Comparison of ENCODE assay signal across 28 cellular contexts in the genomic region with DNA sequence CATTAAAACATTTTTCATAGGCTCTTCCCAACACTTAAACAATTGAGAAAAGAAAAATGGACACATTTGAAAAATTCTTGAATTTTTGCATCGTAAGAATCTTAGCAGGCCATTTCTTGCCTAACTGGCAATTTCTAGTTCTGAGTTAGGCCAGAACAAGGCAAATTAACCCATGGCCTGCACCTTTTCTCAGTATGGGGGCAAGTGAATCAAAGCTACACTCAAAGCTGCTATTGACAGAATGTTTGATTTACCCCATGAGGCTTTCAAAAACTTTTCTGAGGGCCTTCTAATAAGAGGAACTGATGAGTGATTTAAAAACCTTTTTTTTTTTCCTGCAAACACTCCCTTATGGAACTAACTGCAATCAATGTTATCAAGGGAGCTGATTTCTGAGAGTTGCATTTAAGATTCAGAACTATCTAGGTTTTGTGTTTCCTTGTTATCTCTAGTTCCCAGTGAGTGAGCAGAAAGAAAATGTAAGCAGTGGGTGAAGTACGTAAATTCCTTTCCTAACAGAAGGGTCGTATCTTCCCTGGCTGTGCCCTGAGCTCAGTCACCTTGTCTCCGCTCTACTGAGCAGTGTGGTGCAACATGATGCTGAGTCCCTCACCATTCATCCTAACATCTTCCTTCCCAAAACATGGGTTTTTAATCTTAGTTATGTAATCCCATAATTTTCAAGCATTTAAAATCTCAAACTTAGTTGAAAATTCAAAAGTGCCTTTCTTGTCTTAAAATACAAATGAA.
"Had no signal": no experiment of that assay in that cellular context is flagged by ENCODE, and none has a peak within 500 bp of the region (broad histone marks: within the 10 kb centered on the region; RNA-seq: fewer than 3 reads in every experiment).

No MANE protein-coding gene starts in this region.

- FAIRE-seq: colon, keratinocyte had no signal

- ATAC-seq: activated CD8-positive, alpha-beta T cell treated with anti-CD3 and anti-CD28 coated beads, Interleukin-2, amount 10 ng/mL, durations not matched to agents 7 days and 5 days; activated naive CD8-positive, alpha-beta T cell treated with anti-CD3 and anti-CD28 coated beads, Interleukin-2, amount 50 U/mL, for 24 hours; effector memory CD8-positive, alpha-beta T cell; gastroesophageal sphincter; left lung; natural killer cell treated with Interleukin-12 subunit alpha and Interleukin-12 subunit beta and Interleukin-15 and Interleukin-18, amount 100 ng/mL, for 72 hours; right lobe of liver; stimulated activated effector memory CD8-positive, alpha-beta T cell treated with anti-CD3 and anti-CD28 coated beads, Interleukin-12 subunit alpha, Interleukin-12 subunit beta, amount 100 ng/mL, for 72 hours; T-cell had no signal

- H3K27me3 ChIP-seq: esophagus muscularis mucosa, gastroesophageal sphincter, left lung, right lobe of liver, stomach, suprapubic skin, tibial nerve had no signal

- H3K4me3 ChIP-seq: esophagus muscularis mucosa, gastroesophageal sphincter, left lung, right lobe of liver, skin epidermis, stomach, suprapubic skin, tibial nerve had no signal

- H3K9ac ChIP-seq: parathyroid adenoma had no signal

- H3K9me3 ChIP-seq: esophagus muscularis mucosa, gastroesophageal sphincter, left lung, right lobe of liver, stomach, suprapubic skin, tibial nerve had no signal

- DNase-seq: activated CD4-positive, alpha-beta T cell treated with anti-CD3 and anti-CD28 coated beads for 1 hour; activated CD4-positive, alpha-beta T cell treated with anti-CD3 and anti-CD28 coated beads, Interleukin-2, amount 50 U/mL, for 1 hour; activated CD8-positive, alpha-beta T cell treated with anti-CD3 and anti-CD28 coated beads, Interleukin-2, amount 10 ng/mL, durations not matched to agents 7 days and 5 days; activated gamma-delta T cell; activated naive CD4-positive, alpha-beta T cell treated with anti-CD3 and anti-CD28 coated beads, Interleukin-2, amount 50 U/mL, for 16 hours; activated naive CD8-positive, alpha-beta T cell treated with anti-CD3 and anti-CD28 coated beads, Interleukin-2, amount 50 U/mL, for 24 hours; anterior cingulate cortex; central memory CD4-positive, alpha-beta T cell; effector memory CD8-positive, alpha-beta T cell; head of caudate nucleus; hypothalamus; left lung; nucleus accumbens; right lobe of liver; stimulated activated CD4-positive, alpha-beta T cell treated with anti-CD3 and anti-CD28 coated beads, Interleukin-2, amount 100 ng/mL, for 24 hours; stomach; T-cell had no signal

- H3K27ac ChIP-seq: esophagus muscularis mucosa, gastroesophageal sphincter, left lung, parathyroid adenoma, right lobe of liver, skin epidermis, stomach, suprapubic skin, tibial nerve, VCaP had no signal

- H3K4me1 ChIP-seq: gastroesophageal sphincter, left lung, parathyroid adenoma, right lobe of liver, stomach, suprapubic skin, tibial nerve had no signal

- H3K79me2 ChIP-seq: parathyroid adenoma had no signal

- H3K36me3 ChIP-seq: gastroesophageal sphincter, suprapubic skin, tibial nerve had no signal

- H2AFZ ChIP-seq: parathyroid adenoma had no signal
